ENCODE assay signal across 16 cellular contexts in the genomic region with DNA sequence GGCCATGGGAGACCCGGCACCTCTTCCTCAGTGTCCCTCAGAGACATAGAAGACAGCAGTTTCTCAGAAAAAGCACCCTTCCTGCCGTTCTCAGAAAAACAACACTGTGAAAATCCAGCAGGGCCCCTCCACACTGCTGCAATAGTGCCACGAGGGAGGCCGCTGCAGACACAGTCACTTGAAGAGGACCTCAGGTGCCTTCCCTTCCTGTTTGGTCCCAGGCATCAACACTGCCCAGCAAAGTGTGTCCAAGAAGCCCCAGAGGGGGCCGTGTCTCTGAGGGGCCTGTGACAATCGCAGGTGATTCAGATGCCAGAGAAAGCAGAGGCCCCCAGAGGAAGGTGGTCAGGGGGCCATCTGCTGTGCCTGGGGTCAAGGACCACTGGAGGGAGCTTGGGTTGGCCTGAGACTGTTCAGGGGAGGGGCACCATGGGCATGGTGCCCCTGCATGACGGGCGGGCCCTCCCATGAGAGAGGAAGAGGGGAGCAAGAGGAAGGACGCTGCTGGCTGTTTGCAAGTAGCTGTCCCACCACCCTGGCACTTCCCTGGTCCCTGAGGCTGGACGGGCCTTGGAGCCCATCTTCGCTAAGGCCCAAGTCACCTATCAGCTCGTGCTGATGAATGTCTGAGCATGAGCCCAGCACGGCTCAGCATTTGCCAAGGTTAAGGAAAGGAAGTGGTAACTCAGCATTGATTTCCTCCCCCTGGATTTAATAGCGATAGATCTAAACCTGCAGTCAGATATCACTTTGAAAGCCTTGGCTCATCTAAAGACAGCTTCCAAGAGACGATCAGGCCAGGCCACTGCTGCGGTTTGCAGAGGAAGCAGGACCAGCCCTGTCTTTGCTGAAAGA. TPM values are rescaled to one million over a fixed set of nuclear protein-coding genes. Genes with fewer than 3 reads are reported as not detected.
"Had no signal": no experiment of that assay in that cellular context is flagged by ENCODE, and none has a peak within 500 bp of the region (broad histone marks: within the 10 kb centered on the region; RNA-seq: fewer than 3 reads in every experiment).

No MANE protein-coding gene starts in this region.

- H3K4me3 ChIP-seq: adrenal gland, thoracic aorta had no signal

- H3K27ac ChIP-seq: adrenal gland, foreskin keratinocyte, thoracic aorta had no signal

- H3K36me3 ChIP-seq: adrenal gland, thoracic aorta had no signal

- H3K36me3 Mint-ChIP-seq: natural killer cell, WTC11 had no signal

- H3K27ac Mint-ChIP-seq: activated naive CD4-positive, alpha-beta T cell treated with anti-CD3 and anti-CD28 coated beads for 36 hours; activated T-helper 17 cell treated with anti-CD3 and anti-CD28 coated beads, Interleukin-2, amount 50 U/mL, for 72 hours; effector memory CD8-positive, alpha-beta T cell; natural killer cell; stimulated activated naive CD8-positive, alpha-beta T cell treated with anti-CD3 and anti-CD28 coated beads, Interleukin-15, Interleukin-2, amounts not matched to agents 100 ng/mL and 50 ng/mL, for 24 hours; WTC11 had no signal

- DNase-seq: activated CD4-positive, alpha-beta T cell treated with anti-CD3 and anti-CD28 coated beads for 48 hours; activated naive CD4-positive, alpha-beta T cell treated with anti-CD3 and anti-CD28 coated beads for 36 hours; activated T-cell treated with anti-CD3 and anti-CD28 coated beads for 4 hours; central memory CD4-positive, alpha-beta T cell; effector memory CD8-positive, alpha-beta T cell; foreskin keratinocyte; mammary epithelial cell; natural killer cell; stimulated activated CD4-positive, alpha-beta T cell treated with anti-CD3 and anti-CD28 coated beads, Interleukin-15, amount 100 ng/mL, for 24 hours; stimulated activated CD4-positive, alpha-beta T cell treated with anti-CD3 and anti-CD28 coated beads, Interleukin-4, amount 100 ng/mL, for 24 hours had no signal

- H3K4me3 Mint-ChIP-seq: activated naive CD4-positive, alpha-beta T cell treated with anti-CD3 and anti-CD28 coated beads for 36 hours; activated T-helper 17 cell treated with anti-CD3 and anti-CD28 coated beads, Interleukin-2, amount 50 U/mL, for 72 hours; effector memory CD8-positive, alpha-beta T cell; natural killer cell; stimulated activated naive CD8-positive, alpha-beta T cell treated with anti-CD3 and anti-CD28 coated beads, Interleukin-15, Interleukin-2, amounts not matched to agents 100 ng/mL and 50 ng/mL, for 24 hours; WTC11 had no signal

- H3K4me1 ChIP-seq: adrenal gland had no signal

- ATAC-seq: activated T-helper 17 cell treated with anti-CD3 and anti-CD28 coated beads, Interleukin-2, amount 50 U/mL, for 72 hours; effector memory CD8-positive, alpha-beta T cell; foreskin keratinocyte; natural killer cell; WTC11 had no signal

- H3K9me3 ChIP-seq: adrenal gland, thoracic aorta had no signal

- H3K27me3 ChIP-seq: foreskin keratinocyte had no signal

- H3K9me3 Mint-ChIP-seq: activated naive CD4-positive, alpha-beta T cell treated with anti-CD3 and anti-CD28 coated beads for 36 hours; activated T-helper 17 cell treated with anti-CD3 and anti-CD28 coated beads, Interleukin-2, amount 50 U/mL, for 72 hours; effector memory CD8-positive, alpha-beta T cell; natural killer cell; stimulated activated naive CD8-positive, alpha-beta T cell treated with anti-CD3 and anti-CD28 coated beads, Interleukin-15, Interleukin-2, amounts not matched to agents 100 ng/mL and 50 ng/mL, for 24 hours; WTC11 had no signal

- H3K4me1 Mint-ChIP-seq: activated T-helper 17 cell treated with anti-CD3 and anti-CD28 coated beads, Interleukin-2, amount 50 U/mL, for 72 hours; natural killer cell had no signal

RNA-seq across cellular contexts. Expression of a gene that starts 9.1 kb away (rescaled TPM):
- total RNA-seq: activated naive CD4-positive, alpha-beta T cell treated with anti-CD3 and anti-CD28 coated beads for 36 hours; activated T-helper 17 cell treated with anti-CD3 and anti-CD28 coated beads, Interleukin-2, amount 50 U/mL, for 72 hours; natural killer cell; T-helper 1 cell treated with Interleukin-12 subunit alpha and Interleukin-12 subunit beta and Interleukin-4 antibody, amounts not matched to agents 30 ng/mL and 1 ng/mL, for 36 hours had no signal
